In the genomic region with DNA sequence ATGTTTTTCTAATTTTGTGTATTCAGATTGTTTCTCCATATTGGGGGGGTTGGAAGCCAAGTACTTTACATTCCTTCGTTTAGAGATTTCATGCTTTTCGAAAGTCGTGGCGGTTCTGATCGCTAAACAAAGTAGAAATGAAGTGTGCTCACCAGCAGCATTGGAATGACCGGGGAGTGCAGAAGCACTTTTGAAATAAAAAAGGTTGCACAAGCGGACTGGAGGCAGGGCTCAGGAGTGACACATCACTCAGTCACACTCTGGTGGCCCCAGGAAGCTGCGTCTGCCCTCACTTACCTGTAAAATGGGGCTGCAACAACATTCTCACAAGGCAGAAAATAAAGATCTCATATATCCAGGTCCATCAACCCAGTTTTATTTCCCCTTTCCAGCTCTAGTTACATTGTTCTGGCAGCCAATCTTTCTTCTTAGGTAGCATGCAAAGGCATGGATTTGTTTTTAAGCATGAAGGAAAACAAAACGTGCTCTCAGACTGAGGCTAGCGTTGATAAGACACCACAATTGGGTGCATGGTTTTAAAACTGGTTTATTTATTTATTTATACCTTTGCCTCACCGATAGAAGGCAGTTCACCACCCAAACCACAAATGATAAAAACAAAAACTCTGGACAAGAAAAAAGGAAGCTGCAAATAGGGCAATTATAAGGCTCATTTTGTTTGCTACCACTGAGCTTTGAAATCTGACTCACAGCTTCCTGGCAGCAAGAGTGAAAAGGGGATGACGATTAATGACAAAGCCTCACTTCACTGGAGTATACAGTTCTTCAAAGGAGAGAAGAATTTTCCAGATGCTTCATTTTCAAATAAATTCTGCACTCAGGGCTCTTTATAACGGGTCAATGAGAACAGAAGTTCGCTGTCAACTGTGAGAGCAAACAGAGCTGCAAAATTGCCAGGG, we compare ENCODE assay signal across 14 cellular contexts.
DNase-seq lines count a peak whose midpoint lies in the region; ATAC-seq and TF ChIP-seq lines count a peak whose summit lies in the region.
"Had no signal": no experiment of that assay in that cellular context is flagged by ENCODE, and none has a peak within 500 bp of the region (broad histone marks: within the 10 kb centered on the region; RNA-seq: fewer than 3 reads in every experiment).

No MANE protein-coding gene starts in this region.

- H4K5ac ChIP-seq in H9 (ENCODE audit: insufficient read length, low read depth, low read length), result no peak overlapping the region

- H3K4me3 ChIP-seq in osteoblast (ENCODE audit: insufficient read depth, low read length), result no peak overlapping the region
- H3K4me3 ChIP-seq: psoas muscle had no signal

- peaks cover 75 to 82% of the 10 kb centered on the region in 2 experiments for H3K4me1 Mint-ChIP-seq in H9
- H3K4me1 Mint-ChIP-seq in mesothelial cell of epicardium, result peaks cover 63% of the 10 kb centered on the region
- H3K4me1 Mint-ChIP-seq in osteocyte (ENCODE audit: unreplicated experiment), result peaks cover 4% of the 10 kb centered on the region

- no peaks in the 10 kb centered on the region for H3K79me1 ChIP-seq in H9 (ENCODE audit: insufficient read depth, low read depth, low read length, poor library complexity, severe bottlenecking)

- no peaks in the 10 kb centered on the region for H3K9me3 ChIP-seq in H9 (ENCODE audit: control insufficient read depth, low read depth, low read length)
- no peaks in the 10 kb centered on the region for H3K9me3 ChIP-seq in osteoblast (ENCODE audit: low read depth, low read length)
- H3K9me3 ChIP-seq: psoas muscle, SK-N-SH had no signal

- H3K36me3 Mint-ChIP-seq in H9 (ENCODE audit: insufficient read depth in 1 of 3, low read depth in 3 of 3), result peaks cover 0 to 2% (median 0%) of the 10 kb centered on the region in 3 experiments; a peak in 1 of 7 replicates
- no peaks in the 10 kb centered on the region for H3K36me3 Mint-ChIP-seq in mesothelial cell of epicardium
- no peaks in the 10 kb centered on the region for H3K36me3 Mint-ChIP-seq in osteocyte (ENCODE audit: unreplicated experiment)
- H3K36me3 Mint-ChIP-seq: activated naive CD8-positive, alpha-beta T cell had no signal

- peak overlapping the region in 2 of 3 experiments; percentile 81 to 95; a peak in 5 of 7 replicates for H3K27ac Mint-ChIP-seq in H9
- H3K27ac Mint-ChIP-seq in mesothelial cell of epicardium, result no peak overlapping the region
- H3K27ac Mint-ChIP-seq in osteocyte (ENCODE audit: unreplicated experiment), result no peak overlapping the region
- H3K27ac Mint-ChIP-seq: activated naive CD8-positive, alpha-beta T cell had no signal

- no peak overlapping the region for H3K23ac ChIP-seq in H9 (ENCODE audit: insufficient read length, low read depth, low read length)

- no peak overlapping the region for H4K8ac ChIP-seq in H9 (replicated peaks; ENCODE audit: insufficient read length, low read depth, low read length)

- H2AFZ ChIP-seq in H9 (ENCODE audit: low read length), result no peak overlapping the region
- no peak overlapping the region for H2AFZ ChIP-seq in osteoblast (ENCODE audit: low read length)

- no peaks in the 10 kb centered on the region for H3K79me2 ChIP-seq in H9 (ENCODE audit: insufficient read depth, low read length)
- H3K79me2 ChIP-seq in osteoblast (ENCODE audit: insufficient read depth, low read length), result no peaks in the 10 kb centered on the region

- H2BK120ac ChIP-seq in H9 (ENCODE audit: low read depth, low read length, poor library complexity, severe bottlenecking), result no peak overlapping the region

- no peak overlapping the region for H2AK5ac ChIP-seq in H9 (ENCODE audit: insufficient read length, low read length)

- no peak overlapping the region for H3K56ac ChIP-seq in H9 (ENCODE audit: insufficient read length, low read depth, low read length)

- H2BK5ac ChIP-seq in H9 (ENCODE audit: insufficient read length, low read length), result no peak overlapping the region

- no peak overlapping the region for H2BK20ac ChIP-seq in H9 (ENCODE audit: low read depth, low read length, poor library complexity, severe bottlenecking)

- H3T11ph ChIP-seq in H9 (ENCODE audit: low read length), result no peak overlapping the region

- H3K27me3 ChIP-seq in H9 (ENCODE audit: insufficient read depth, low read length), result peaks cover 23% of the 10 kb centered on the region; the same call in 1 of the 2 replicates
- H3K27me3 ChIP-seq in osteoblast (ENCODE audit: insufficient read depth, low read length), result no peaks in the 10 kb centered on the region

- peak overlapping the region; percentile 64 for H2BK12ac ChIP-seq in H9 (ENCODE audit: insufficient read length, low read depth, low read length)

- H3K27me3 Mint-ChIP-seq in H9 (ENCODE audit: low read depth), result peaks cover 76% of the 10 kb centered on the region
- peaks cover 13% of the 10 kb centered on the region for H3K27me3 Mint-ChIP-seq in mesothelial cell of epicardium (ENCODE audit: low read depth)
- H3K27me3 Mint-ChIP-seq in osteocyte (ENCODE audit: unreplicated experiment), result peaks cover 34% of the 10 kb centered on the region

- H3K4me1 ChIP-seq in H9 (ENCODE audit: insufficient read depth, low read length), result peaks cover 10% of the 10 kb centered on the region; the same call in 1 of the 2 replicates
- H3K4me1 ChIP-seq in osteoblast (ENCODE audit: insufficient read depth, low read length), result peaks cover 13% of the 10 kb centered on the region

- no peak overlapping the region for H3K14ac ChIP-seq in H9 (ENCODE audit: insufficient read depth, low read length)

- H3K27ac ChIP-seq in H9 (ENCODE audit: insufficient read length, low read depth, low read length), result no peak overlapping the region
- H3K27ac ChIP-seq in osteoblast (ENCODE audit: low read depth, low read length), result no peak overlapping the region
- H3K27ac ChIP-seq: psoas muscle had no signal

- no peak for TF ChIP-seq CTCF in H9 (conservative IDR thresholded peaks at IDR 0.05)
- no peak for TF ChIP-seq CTCF in osteoblast (IDR thresholded peaks at IDR 0.05; ENCODE audit: extremely low read depth, low read depth, low read length)
- no peak for TF ChIP-seq CTCF in mesothelial cell of epicardium (IDR thresholded peaks at IDR 0.05; ENCODE audit: unreplicated experiment)
- TF ChIP-seq CTCF in osteocyte (IDR thresholded peaks at IDR 0.05), result no peak

- H3K4me3 Mint-ChIP-seq in H9 (peak overlapping the region; percentile 44 to 63), mesothelial cell of epicardium (no peak overlapping the region), osteocyte (ENCODE audit: unreplicated experiment) (no peak overlapping the region)
- H3K4me3 Mint-ChIP-seq: activated naive CD8-positive, alpha-beta T cell had no signal

- no peak overlapping the region for H3K9ac ChIP-seq in H9 (ENCODE audit: extremely low read depth, insufficient read length, low read length)
- H3K9ac ChIP-seq: SK-N-SH had no signal

- H3K9me3 Mint-ChIP-seq in H9 (no peaks in the 10 kb centered on the region; a peak in 2 of 5 replicates), mesothelial cell of epicardium (no peaks in the 10 kb centered on the region), osteocyte (ENCODE audit: unreplicated experiment) (no peaks in the 10 kb centered on the region)

- ATAC-seq in esophagus mucosa (peak; percentile 55), HG03457 (IDR thresholded peaks at IDR 0.05; ENCODE audit: unreplicated experiment) (no peak)
- ATAC-seq: psoas muscle had no signal

- no CpG with 5 or more reads among the region's 14 CpGs for WGBS in H9 (ENCODE audit: extremely low coverage, insufficient read length, low lambda C conversion rate)

- no peak overlapping the region for H3K18ac ChIP-seq in H9 (ENCODE audit: insufficient read length, low read depth, low read length)

- no peak overlapping the region for H3K4ac ChIP-seq in H9 (ENCODE audit: low read depth, low read length)

- no peaks in the 10 kb centered on the region for H3K36me3 ChIP-seq in osteoblast (ENCODE audit: insufficient read depth, low read length)

- no peak overlapping the region for H4K91ac ChIP-seq in H9 (ENCODE audit: insufficient read length, low read depth, low read length)

- H3K23me2 ChIP-seq in H9 (ENCODE audit: insufficient read length, low read depth, low read length, poor library complexity, severe bottlenecking), result no peaks in the 10 kb centered on the region

- H4K20me1 ChIP-seq in H9 (ENCODE audit: control insufficient read depth, insufficient read depth, insufficient read length), result no peaks in the 10 kb centered on the region
- no peaks in the 10 kb centered on the region for H4K20me1 ChIP-seq in osteoblast (ENCODE audit: insufficient read depth, low read length)

- H3K4me2 ChIP-seq in H9 (ENCODE audit: insufficient read depth, insufficient read length, low read length) (peak overlapping the region; percentile 35), osteoblast (ENCODE audit: insufficient read depth, low read length) (no peak overlapping the region)
- H3K4me2 ChIP-seq: SK-N-SH had no signal

- H2BK15ac ChIP-seq in H9 (ENCODE audit: low read depth, low read length), result no peak overlapping the region

- DNase-seq in H9 (no peak), NOMO-1 treated with dmso at 0.1 percent for 144 hours (lab: John Stamatoyannopoulos, UW; ENCODE audit: unreplicated experiment) (peak; percentile 84), osteoblast (ENCODE audit: insufficient read length, low spot score, missing footprints) (peak; percentile 80), iPS-NIHi7 (ENCODE audit: extremely low spot score) (no peak), mesothelial cell of epicardium (ENCODE audit: low spot score in 2 of 2, unreplicated experiment in 2 of 2) (no peak), osteocyte (ENCODE audit: extremely low spot score, unreplicated experiment) (no peak)
- DNase-seq: AML-193, erythroblast, KG1, psoas muscle, SK-N-SH had no signal

Comparison
In these comparisons a context has a peak if more than half of its experiments do, and no peak if none do; other contexts are left out.
1. DNase-seq: peak in NOMO-1 treated with dmso at 0.1 percent for 144 hours (single experiment) and osteoblast (single experiment); none in H9 (single experiment), iPS-NIHi7 (single experiment), mesothelial cell of epicardium (0 of 2) and osteocyte (single experiment).
2. H3K27ac Mint-ChIP-seq: peak in H9 (2 of 3); none in mesothelial cell of epicardium (single experiment) and osteocyte (single experiment).
3. H3K4me3 Mint-ChIP-seq: peak in H9 (2 of 2); none in mesothelial cell of epicardium (single experiment) and osteocyte (single experiment).